ENCODE assay signal across 13 cellular contexts in genomic region chr3:197798863-197799262, GRCh38. TPM values are rescaled to one million over a fixed set of nuclear protein-coding genes. Genes with fewer than 3 reads are reported as not detected.
DNase-seq lines count a peak whose midpoint lies in the region; ATAC-seq and TF ChIP-seq lines count a peak whose summit lies in the region.
"Had no signal": no experiment of that assay in that cellular context is flagged by ENCODE, and none has a peak within 500 bp of the region (broad histone marks: within the 10 kb centered on the region; RNA-seq: fewer than 3 reads in every experiment).

No MANE protein-coding gene starts in this region.

- no peak overlapping the region for H3K27ac Mint-ChIP-seq in HFFc6
- H3K27ac Mint-ChIP-seq: activated CD8-positive, alpha-beta T cell treated with anti-CD3 and anti-CD28 coated beads for 36 hours had no signal

- H4K20me1 ChIP-seq in Karpas-422 (ENCODE audit: insufficient read depth, low read depth, low read length), result peaks cover 19% of the 10 kb centered on the region; the same call in 1 of the 2 replicates
- peaks cover 47% of the 10 kb centered on the region for H4K20me1 ChIP-seq in osteoblast (ENCODE audit: insufficient read depth, low read length)
- peaks cover 24% of the 10 kb centered on the region for H4K20me1 ChIP-seq in PC-3 (ENCODE audit: low read length)

- H2BK5ac ChIP-seq in mesenchymal stem cell (ENCODE audit: low read depth, low read length, poor library complexity, severe bottlenecking), result no peak overlapping the region

- H3K4me1 Mint-ChIP-seq in HFFc6 (ENCODE audit: low read depth), result peaks cover 80% of the 10 kb centered on the region

- H2AFZ ChIP-seq in Karpas-422 (ENCODE audit: low read length) (no peak overlapping the region), osteoblast (ENCODE audit: low read length) (no peak overlapping the region), PC-3 (ENCODE audit: low read length) (no peak overlapping the region), mesenchymal stem cell (ENCODE audit: low read depth, low read length) (no peak overlapping the region)

- H3K9me2 ChIP-seq in Karpas-422 (replicated peaks; ENCODE audit: insufficient read depth, low read length) (no peaks in the 10 kb centered on the region), PC-3 (replicated peaks; ENCODE audit: low read length) (no peaks in the 10 kb centered on the region)

- peak overlapping the region; percentile 2; the same call in 1 of the 2 replicates for H3K4me3 Mint-ChIP-seq in HFFc6
- H3K4me3 Mint-ChIP-seq: activated CD8-positive, alpha-beta T cell treated with anti-CD3 and anti-CD28 coated beads for 36 hours had no signal

- no peaks in the 10 kb centered on the region; the same call in 1 of the 2 replicates for H3K36me3 ChIP-seq in Karpas-422 (ENCODE audit: insufficient read depth, low read length)
- no peaks in the 10 kb centered on the region for H3K36me3 ChIP-seq in osteoblast (ENCODE audit: insufficient read depth, low read length)
- H3K36me3 ChIP-seq in PC-3 (ENCODE audit: low read depth, low read length), result no peaks in the 10 kb centered on the region
- no peaks in the 10 kb centered on the region for H3K36me3 ChIP-seq in mesenchymal stem cell (ENCODE audit: control insufficient read depth in 1 of 2, insufficient read depth in 2 of 2, low read depth in 1 of 2, low read length in 2 of 2)
- H3K36me3 ChIP-seq: thyroid gland had no signal

- H2BK15ac ChIP-seq in mesenchymal stem cell (ENCODE audit: low read depth, poor library complexity, severe bottlenecking), result no peak overlapping the region

- no peak overlapping the region for H3K23ac ChIP-seq in mesenchymal stem cell (ENCODE audit: low read length in 2 of 2)

- no peaks in the 10 kb centered on the region for H3K27me3 Mint-ChIP-seq in HFFc6 (ENCODE audit: insufficient read depth)
- H3K27me3 Mint-ChIP-seq: activated CD8-positive, alpha-beta T cell treated with anti-CD3 and anti-CD28 coated beads for 36 hours had no signal

- H3K18ac ChIP-seq in mesenchymal stem cell (ENCODE audit: low read depth in 1 of 2, low read length in 2 of 2), result no peak overlapping the region

- peak overlapping the region in 1 of 2 experiments; percentile 26 for H3K4ac ChIP-seq in mesenchymal stem cell (ENCODE audit: low read depth in 1 of 2, low read length in 2 of 2)

- no peaks in the 10 kb centered on the region for H3K9me3 ChIP-seq in Karpas-422 (ENCODE audit: low read length)
- no peaks in the 10 kb centered on the region for H3K9me3 ChIP-seq in osteoblast (ENCODE audit: low read depth, low read length)
- no peaks in the 10 kb centered on the region for H3K9me3 ChIP-seq in PC-3 (ENCODE audit: low read length)
- H3K9me3 ChIP-seq in mesenchymal stem cell (ENCODE audit: control insufficient read depth, low read length), result no peaks in the 10 kb centered on the region
- H3K9me3 ChIP-seq: thyroid gland had no signal

- H3K27me3 ChIP-seq in Karpas-422 (ENCODE audit: low read length) (no peaks in the 10 kb centered on the region), osteoblast (ENCODE audit: insufficient read depth, low read length) (no peaks in the 10 kb centered on the region), PC-3 (ENCODE audit: low read length) (no peaks in the 10 kb centered on the region), mesenchymal stem cell (ENCODE audit: control insufficient read depth in 1 of 2, insufficient read depth in 1 of 2, low read length in 2 of 2) (no peaks in the 10 kb centered on the region)
- H3K27me3 ChIP-seq: thyroid gland had no signal

- POLR2A ChIA-PET in PC-3 (lab: Charles Lee; ENCODE audit: unreplicated experiment), result no interaction called here

- ATAC-seq in GM18873 (IDR thresholded peaks at IDR 0.05; ENCODE audit: low FRiP score, unreplicated experiment), result peak; percentile 50
- ATAC-seq in left colon, result no peak
- ATAC-seq in PC-3, result no peak

- no peaks in the 10 kb centered on the region for H3K79me1 ChIP-seq in mesenchymal stem cell (replicated peaks; ENCODE audit: low read length, poor library complexity, severe bottlenecking)

- BruUV-seq in PC-3 (replicated peaks; lab: Mats Ljungman, UMichigan), result no TSS peak

- WGBS in mesenchymal stem cell, result 82% methylated on average over 3 of the region's 3 CpGs

- peak overlapping the region; percentile 48 for H3K27ac ChIP-seq in Karpas-422 (ENCODE audit: low read length)
- H3K27ac ChIP-seq in osteoblast (ENCODE audit: low read depth, low read length), result peak overlapping the region; percentile 27
- H3K27ac ChIP-seq in PC-3 (ENCODE audit: low read length), result no peak overlapping the region
- H3K27ac ChIP-seq in mesenchymal stem cell (ENCODE audit: low read length, poor library complexity, severe bottlenecking), result no peak overlapping the region
- H3K27ac ChIP-seq: epithelial cell of prostate, thyroid gland had no signal

- TF ChIP-seq CTCF in HFFc6 (IDR thresholded peaks at IDR 0.05) (no peak), osteoblast (IDR thresholded peaks at IDR 0.05; ENCODE audit: extremely low read depth, low read depth, low read length) (no peak), PC-3 (conservative IDR thresholded peaks at IDR 0.05; ENCODE audit: low read depth, low read length) (no peak)

- no peaks in the 10 kb centered on the region for H3F3A ChIP-seq in PC-3 (ENCODE audit: low read length, unreplicated experiment)

- no peak overlapping the region for H4K8ac ChIP-seq in mesenchymal stem cell (ENCODE audit: low read length)

- intact Hi-C loops in left colon (cut with DNase I, micrococcal nuclease), result no loop called here
- intact Hi-C loops in PC-3 (cut with micrococcal nuclease), result no loop called here

- H3K9me3 Mint-ChIP-seq in HFFc6, result no peaks in the 10 kb centered on the region
- H3K9me3 Mint-ChIP-seq: activated CD8-positive, alpha-beta T cell treated with anti-CD3 and anti-CD28 coated beads for 36 hours had no signal

- CTCF ChIA-PET in PC-3 (lab: Charles Lee), result no interaction called here

- no peak for DNase-seq in HFFc6
- DNase-seq in Karpas-422, result peak; percentile 67
- DNase-seq in osteoblast (ENCODE audit: insufficient read length, low spot score, missing footprints), result no peak
- DNase-seq in left colon, result no peak
- DNase-seq in PC-3, result no peak
- DNase-seq in activated CD4-positive, alpha-beta T cell treated with anti-CD3 and anti-CD28 coated beads, Interleukin-2, amount 50 U/mL, for 4 hours, result no peak
- no peak for DNase-seq in mesenchymal stem cell
- DNase-seq: DMS79 treated with DMSO at 0.1 percent for 48 hours; stimulated activated CD4-positive, alpha-beta T cell treated with anti-CD3 and anti-CD28 coated beads, Interleukin-4, amount 100 ng/mL, for 1 hour; thyroid gland had no signal

- no peak overlapping the region for H2BK12ac ChIP-seq in mesenchymal stem cell (ENCODE audit: low read length in 2 of 2)

- H3K9ac ChIP-seq in Karpas-422 (ENCODE audit: low read length) (no peak overlapping the region; the same call in 1 of the 2 replicates), PC-3 (ENCODE audit: low read length) (no peak overlapping the region), mesenchymal stem cell (ENCODE audit: low read length) (no peak overlapping the region)

- H3K4me3 ChIP-seq in Karpas-422 (ENCODE audit: low read length), result peak overlapping the region; percentile 12; the same call in 1 of the 2 replicates
- no peak overlapping the region for H3K4me3 ChIP-seq in osteoblast (ENCODE audit: insufficient read depth, low read length)
- no peak overlapping the region for H3K4me3 ChIP-seq in PC-3 (ENCODE audit: low read length)
- H3K4me3 ChIP-seq in mesenchymal stem cell (ENCODE audit: insufficient read depth in 1 of 2, low read depth in 1 of 2, low read length in 2 of 2), result no peak overlapping the region
- H3K4me3 ChIP-seq: thyroid gland had no signal

- H2BK120ac ChIP-seq in mesenchymal stem cell (ENCODE audit: low read depth, low read length), result no peak overlapping the region

- H3K36me3 Mint-ChIP-seq in HFFc6 (ENCODE audit: low read depth), result 0 out of 2 replicates have a peak, but pooled peaks cover 4% of the 10 kb centered on the region

- H3K4me1 ChIP-seq in Karpas-422 (ENCODE audit: low read length) (peaks cover 79% of the 10 kb centered on the region), osteoblast (ENCODE audit: insufficient read depth, low read length) (peaks cover 49% of the 10 kb centered on the region), PC-3 (ENCODE audit: insufficient read depth, low read length) (peaks cover 26% of the 10 kb centered on the region), mesenchymal stem cell (ENCODE audit: control insufficient read depth, insufficient read depth, low read depth, low read length) (no peaks in the 10 kb centered on the region)

- H3K4me2 ChIP-seq in Karpas-422 (ENCODE audit: low read depth, low read length, poor library complexity, severe bottlenecking), result peak overlapping the region; percentile 57
- H3K4me2 ChIP-seq in osteoblast (ENCODE audit: insufficient read depth, low read length), result peak overlapping the region; percentile 32
- H3K4me2 ChIP-seq in PC-3 (ENCODE audit: low read length), result no peak overlapping the region
- no peak overlapping the region for H3K4me2 ChIP-seq in mesenchymal stem cell (ENCODE audit: low read length, poor library complexity, severe bottlenecking)

- peaks cover 100% of the 10 kb centered on the region for H3K79me2 ChIP-seq in Karpas-422 (ENCODE audit: low read length)
- peaks cover 96% of the 10 kb centered on the region for H3K79me2 ChIP-seq in osteoblast (ENCODE audit: insufficient read depth, low read length)
- H3K79me2 ChIP-seq in PC-3 (ENCODE audit: low read length), result peaks cover 97% of the 10 kb centered on the region

- no peak overlapping the region for H3K14ac ChIP-seq in mesenchymal stem cell (ENCODE audit: low read length in 2 of 2)

- no peak overlapping the region for H2AK5ac ChIP-seq in mesenchymal stem cell (ENCODE audit: low read length, severe bottlenecking)

- no peak overlapping the region for H4K91ac ChIP-seq in mesenchymal stem cell (ENCODE audit: low read length)

RNA-seq across cellular contexts. Expression of gene LRCH3, which starts 7.8 kb away (rescaled TPM):
- 10 to 100 TPM; 39.4 to 44.7 (median 41.0) TPM for total RNA-seq in HFFc6 (2021; fragmentation: NEBNext Ultra II Directional; extraction: Animal tissue kit (Norgen Biotek cat#: 25700))
- total RNA-seq in Karpas-422 (2014; rRNA removed; shearing (Covaris generic); ENCODE audit: low replicate concordance), result 107 and 164 TPM in 2 replicates
- total RNA-seq in osteoblast (61.9 and 91.6 TPM in 2 replicates), left colon (10 to 100 TPM; 27.3 to 43.6 TPM), PC-3 (2014; rRNA removed) (43.1 and 146 TPM in 2 replicates)
- polyA plus RNA-seq in mesenchymal stem cell (2013, experiment 1 of 2), result 26.9 TPM
- polyA plus RNA-seq in mesenchymal stem cell (2013, experiment 2 of 2), result 26.2 TPM

RNA-seq across cellular contexts. Expression of gene FYTTD1, which starts 49.2 kb away (rescaled TPM):
- 10 to 100 TPM; 53.3 to 71.7 (median 60.9) TPM for total RNA-seq in HFFc6 (2021; fragmentation: NEBNext Ultra II Directional; extraction: Animal tissue kit (Norgen Biotek cat#: 25700))
- 145 and 204 TPM in 2 replicates for total RNA-seq in Karpas-422 (2014; rRNA removed; shearing (Covaris generic); ENCODE audit: low replicate concordance)
- 41.3 and 42.0 TPM in 2 replicates for total RNA-seq in osteoblast
- total RNA-seq in left colon, result 10 to 100 TPM; 32.6 to 37.5 TPM
- 54.6 and 85.4 TPM in 2 replicates for total RNA-seq in PC-3 (2014; rRNA removed)
- polyA plus RNA-seq in mesenchymal stem cell (2013, experiment 1 of 2), result 55.2 TPM
- 56.7 TPM for polyA plus RNA-seq in mesenchymal stem cell (2013, experiment 2 of 2)

Comparison
In these comparisons a context has a peak if more than half of its experiments do, and no peak if none do; other contexts are left out.
1. H3K27ac ChIP-seq: peak in Karpas-422 (single experiment) and osteoblast (single experiment); none in PC-3 (single experiment) and mesenchymal stem cell (single experiment).
2. H3K4me2 ChIP-seq: peak in Karpas-422 (single experiment) and osteoblast (single experiment); none in PC-3 (single experiment) and mesenchymal stem cell (single experiment).